Comparison of ENCODE assay signal across 12 cellular contexts in genomic region chr6:161186173-161186769, GRCh38.
A peak's percentile ranks its signal among the peaks of the same experiment; 100 is the strongest.
DNase-seq lines count a peak whose midpoint lies in the region; ATAC-seq and TF ChIP-seq lines count a peak whose summit lies in the region.
"Had no signal": no experiment of that assay in that cellular context is flagged by ENCODE, and none has a peak within 500 bp of the region (broad histone marks: within the 10 kb centered on the region; RNA-seq: fewer than 3 reads in every experiment).

No MANE protein-coding gene starts in this region.

- H3K4me3 ChIP-seq in breast epithelium, result no peak overlapping the region
- no peak overlapping the region for H3K4me3 ChIP-seq in transverse colon
- H3K4me3 ChIP-seq: skin epidermis had no signal

- no peaks in the 10 kb centered on the region for H3K27me3 ChIP-seq in breast epithelium
- H3K27me3 ChIP-seq in transverse colon, result no peaks in the 10 kb centered on the region

- no peak overlapping the region for H3K4me3 Mint-ChIP-seq in MCF 10A (ENCODE audit: unreplicated experiment)
- H3K4me3 Mint-ChIP-seq in activated CD8-positive, alpha-beta T cell treated with anti-CD3 and anti-CD28 coated beads for 36 hours, result no peak overlapping the region
- no peak overlapping the region for H3K4me3 Mint-ChIP-seq in effector memory CD8-positive, alpha-beta T cell

- no peak for ATAC-seq in activated CD8-positive, alpha-beta T cell treated with anti-CD3 and anti-CD28 coated beads for 36 hours
- no peak for ATAC-seq in effector memory CD8-positive, alpha-beta T cell (replicated peaks)

- peaks cover 17% of the 10 kb centered on the region for H3K4me1 Mint-ChIP-seq in MCF 10A (ENCODE audit: insufficient read depth, unreplicated experiment)
- H3K4me1 Mint-ChIP-seq in activated CD8-positive, alpha-beta T cell treated with anti-CD3 and anti-CD28 coated beads for 36 hours (ENCODE audit: low read depth), result peaks cover 8% of the 10 kb centered on the region
- peaks cover 13 to 16% of the 10 kb centered on the region in 2 donors for H3K4me1 Mint-ChIP-seq in effector memory CD8-positive, alpha-beta T cell (ENCODE audit: low read depth in 2 of 2)

- H3K9me3 Mint-ChIP-seq in MCF 10A (ENCODE audit: unreplicated experiment), result no peaks in the 10 kb centered on the region
- H3K9me3 Mint-ChIP-seq in activated CD8-positive, alpha-beta T cell treated with anti-CD3 and anti-CD28 coated beads for 36 hours, result no peaks in the 10 kb centered on the region
- H3K9me3 Mint-ChIP-seq in effector memory CD8-positive, alpha-beta T cell, result no peaks in the 10 kb centered on the region

- peaks cover 6% of the 10 kb centered on the region for H3K36me3 Mint-ChIP-seq in MCF 10A (ENCODE audit: insufficient read depth, unreplicated experiment)
- no peaks in the 10 kb centered on the region for H3K36me3 Mint-ChIP-seq in activated CD8-positive, alpha-beta T cell treated with anti-CD3 and anti-CD28 coated beads for 36 hours (ENCODE audit: low read depth)
- peaks cover 14% of the 10 kb centered on the region for H3K36me3 Mint-ChIP-seq in effector memory CD8-positive, alpha-beta T cell (ENCODE audit: insufficient read depth)

- CTCF ChIA-PET in MCF 10A (lab: Yijun Ruan, JAX), result interaction anchor here (0.6 kb wide), 1 partner anchor 144 kb away, joined by 3 read pairs; no protein-coding TSS in a partner anchor
- CTCF ChIA-PET in activated CD8-positive, alpha-beta T cell treated with anti-CD3 and anti-CD28 coated beads for 36 hours (lab: Charles Lee), result no interaction called here

- no peaks in the 10 kb centered on the region for H3K4me1 ChIP-seq in breast epithelium
- no peaks in the 10 kb centered on the region for H3K4me1 ChIP-seq in transverse colon

- H3K9me3 ChIP-seq in breast epithelium (no peaks in the 10 kb centered on the region), transverse colon (no peaks in the 10 kb centered on the region)

- peak; percentile 76 for DNase-seq in MCF 10A (ENCODE audit: unreplicated experiment)
- no peak for DNase-seq in breast epithelium (ENCODE audit: low spot score in 2 of 2)
- DNase-seq in activated CD8-positive, alpha-beta T cell treated with anti-CD3 and anti-CD28 coated beads for 36 hours, result peak; percentile 12
- peak; percentile 93 for DNase-seq in glomerular visceral epithelial cell (ENCODE audit: extremely low spot score)
- peak; percentile 28 for DNase-seq in transverse colon
- no peak for DNase-seq in foreskin melanocyte
- no peak for DNase-seq in effector memory CD8-positive, alpha-beta T cell
- DNase-seq in activated gamma-delta T cell (lab: John Stamatoyannopoulos, UW), result no peak
- DNase-seq: activated CD4-positive, alpha-beta T cell treated with anti-CD3 and anti-CD28 coated beads, Interleukin-2, amount 50 U/mL, for 1 hour; AML-193; KG1 had no signal

- intact Hi-C loops in MCF 10A (cut with micrococcal nuclease) (no loop called here), breast epithelium (cut with DNase I; ENCODE audit: low total_unique reads) (no loop called here), transverse colon (cut with DNase I; ENCODE audit: low total_unique reads) (no loop called here)
- intact Hi-C loops in activated CD8-positive, alpha-beta T cell treated with anti-CD3 and anti-CD28 coated beads for 36 hours (cut with micrococcal nuclease), result no loop called here

- in situ Hi-C loops in transverse colon (cut with MboI; ENCODE audit: low pct_ligation_motif_present in 1 of 4, low pct_unique_long_range_greater_than_20kb in 1 of 4, low sequenced_read_pairs in 3 of 4), result no loop called here

- 79 to 96% methylated on average over 4 to 17 of the region's 17 CpGs for WGBS in transverse colon (ENCODE audit: low coverage in 1 of 2), 2 donors

- H3K36me3 ChIP-seq in breast epithelium (no peaks in the 10 kb centered on the region), transverse colon (no peaks in the 10 kb centered on the region)

- POLR2A ChIA-PET in MCF 10A (lab: Yijun Ruan, JAX), result no interaction called here
- POLR2A ChIA-PET in activated CD8-positive, alpha-beta T cell treated with anti-CD3 and anti-CD28 coated beads for 36 hours (lab: Charles Lee), result no interaction called here

- H3K27me3 Mint-ChIP-seq in MCF 10A (ENCODE audit: insufficient read depth, unreplicated experiment), result no peaks in the 10 kb centered on the region
- no peaks in the 10 kb centered on the region for H3K27me3 Mint-ChIP-seq in activated CD8-positive, alpha-beta T cell treated with anti-CD3 and anti-CD28 coated beads for 36 hours
- H3K27me3 Mint-ChIP-seq in effector memory CD8-positive, alpha-beta T cell, result no peaks in the 10 kb centered on the region

- TF ChIP-seq CTCF in MCF 10A (IDR thresholded peaks at IDR 0.05; ENCODE audit: unreplicated experiment) (no peak), breast epithelium (IDR thresholded peaks at IDR 0.05) (no peak), transverse colon (IDR thresholded peaks at IDR 0.05) (no peak)
- TF ChIP-seq CTCF in activated CD8-positive, alpha-beta T cell treated with anti-CD3 and anti-CD28 coated beads for 36 hours (IDR thresholded peaks at IDR 0.05), result no peak

- no peak overlapping the region for H3K27ac Mint-ChIP-seq in MCF 10A (ENCODE audit: low read depth, unreplicated experiment)
- no peak overlapping the region for H3K27ac Mint-ChIP-seq in activated CD8-positive, alpha-beta T cell treated with anti-CD3 and anti-CD28 coated beads for 36 hours
- H3K27ac Mint-ChIP-seq in effector memory CD8-positive, alpha-beta T cell, result peak overlapping the region in 1 of 2 donors; percentile 14

- TF ChIP-seq EP300 in transverse colon (IDR thresholded peaks at IDR 0.05; ENCODE audit: low read depth), result no peak

- BruUV-seq in MCF 10A (replicated peaks; lab: Mats Ljungman, UMichigan), result no TSS peak

- H3K27ac ChIP-seq in breast epithelium (no peak overlapping the region), transverse colon (no peak overlapping the region)

- TF ChIP-seq POLR2A in breast epithelium (IDR thresholded peaks at IDR 0.05), result no peak
- no peak for TF ChIP-seq POLR2A in transverse colon (IDR thresholded peaks at IDR 0.05)

Comparison
In these comparisons a context has a peak if more than half of its experiments do, and no peak if none do; other contexts are left out.
1. DNase-seq: peak in MCF 10A (single experiment), activated CD8-positive, alpha-beta T cell treated with anti-CD3 and anti-CD28 coated beads for 36 hours (single experiment), glomerular visceral epithelial cell (single experiment) and transverse colon (single experiment); none in breast epithelium (0 of 2), foreskin melanocyte (single experiment), effector memory CD8-positive, alpha-beta T cell (0 of 3) and activated gamma-delta T cell (single experiment).